8 cellular contexts compared by ENCODE assay signal in genomic region chr12:59403259-59403932, GRCh38.
A peak's percentile ranks its signal among the peaks of the same experiment; 100 is the strongest.
DNase-seq lines count a peak whose midpoint lies in the region; ATAC-seq and TF ChIP-seq lines count a peak whose summit lies in the region.

No MANE protein-coding gene starts in this region.

- no peaks in the 10 kb centered on the region for H3K4me1 Mint-ChIP-seq in CD4-positive, alpha-beta T cell (ENCODE audit: low read depth)
- H3K4me1 Mint-ChIP-seq in glutamatergic neuron (ENCODE audit: low read depth, unreplicated experiment) = peaks cover 3% of the 10 kb centered on the region

- H3K27me3 Mint-ChIP-seq in CD4-positive, alpha-beta T cell = no peaks in the 10 kb centered on the region
- no peaks in the 10 kb centered on the region for H3K27me3 Mint-ChIP-seq in glutamatergic neuron (ENCODE audit: unreplicated experiment)

- H3K36me3 Mint-ChIP-seq in CD4-positive, alpha-beta T cell (ENCODE audit: low read depth) = no peaks in the 10 kb centered on the region
- H3K36me3 Mint-ChIP-seq in glutamatergic neuron (ENCODE audit: unreplicated experiment) = peaks cover 7% of the 10 kb centered on the region

- no peaks in the 10 kb centered on the region for H3K9me3 ChIP-seq in CD4-positive, alpha-beta T cell (ENCODE audit: control insufficient read depth, low read length)
- no peaks in the 10 kb centered on the region for H3K9me3 ChIP-seq in parathyroid adenoma (ENCODE audit: control insufficient read depth, low read length)

- H3K4me3 Mint-ChIP-seq in CD4-positive, alpha-beta T cell = no peak overlapping the region
- H3K4me3 Mint-ChIP-seq in glutamatergic neuron (ENCODE audit: unreplicated experiment) = no peak overlapping the region

- no peaks in the 10 kb centered on the region for H3K79me2 ChIP-seq in parathyroid adenoma

- POLR2A ChIA-PET in CD4-positive, alpha-beta T cell (lab: Charles Lee) = no interaction called here

- H3K27me3 ChIP-seq in CD4-positive, alpha-beta T cell (ENCODE audit: control insufficient read depth, insufficient read depth, low read length) = no peaks in the 10 kb centered on the region
- H3K27me3 ChIP-seq in parathyroid adenoma (ENCODE audit: control insufficient read depth, insufficient read depth, low read length) = no peaks in the 10 kb centered on the region

- H3K9ac ChIP-seq in parathyroid adenoma = no peak overlapping the region

- peak in 4 of 10 experiments; percentile 1 to 11 (median 8) for DNase-seq in CD4-positive, alpha-beta T cell
- DNase-seq in NCI-H510A treated with DMSO at 0.1 percent for 48 hours (lab: John Stamatoyannopoulos, UW) (peak; percentile 66), glutamatergic neuron (peak; percentile 35)
- peak; percentile 21 for DNase-seq in activated naive CD4-positive, alpha-beta T cell treated with anti-CD3 and anti-CD28 coated beads, Interleukin-2, amount 50 U/mL, for 16 hours

- H3K9me3 Mint-ChIP-seq in CD4-positive, alpha-beta T cell = no peaks in the 10 kb centered on the region
- H3K9me3 Mint-ChIP-seq in glutamatergic neuron (ENCODE audit: unreplicated experiment) = peaks cover 4% of the 10 kb centered on the region

- intact Hi-C loops in CD4-positive, alpha-beta T cell (cut with DNase I, micrococcal nuclease) = loop anchor here (1.0 to 2.0 kb wide), 3 partner anchors 405 to 431 kb away; no protein-coding TSS in a partner anchor

- no peaks in the 10 kb centered on the region for H3K36me3 ChIP-seq in parathyroid adenoma (ENCODE audit: control insufficient read depth, insufficient read depth, low read length)

- no peak overlapping the region for H3K4me2 ChIP-seq in parathyroid adenoma (ENCODE audit: low read length)

- peak overlapping the region; percentile 10 for H2AFZ ChIP-seq in parathyroid adenoma

- no peaks in the 10 kb centered on the region for H3K4me1 ChIP-seq in parathyroid adenoma

- no peak overlapping the region for H3K4me3 ChIP-seq in parathyroid adenoma (ENCODE audit: low read depth, low read length)

- ATAC-seq in CD4-positive, alpha-beta T cell (ENCODE audit: poor library complexity) = peak; percentile 49
- ATAC-seq in GM18520 (IDR thresholded peaks at IDR 0.05; ENCODE audit: unreplicated experiment) = peak; percentile 62
- ATAC-seq in HG03175 (IDR thresholded peaks at IDR 0.05; ENCODE audit: unreplicated experiment) = peak; percentile 70
- ATAC-seq in HG02840 (IDR thresholded peaks at IDR 0.05; ENCODE audit: low FRiP score, unreplicated experiment) = no peak

- H3K27ac ChIP-seq in CD4-positive, alpha-beta T cell (ENCODE audit: low read depth, low read length) = no peak overlapping the region
- H3K27ac ChIP-seq in parathyroid adenoma = no peak overlapping the region

- CTCF ChIA-PET in CD4-positive, alpha-beta T cell (lab: Charles Lee) = interaction anchor here (1.5 kb wide), 1 partner anchor 9 kb away, joined by 3 read pairs; no protein-coding TSS in a partner anchor

- peak; percentile 75 for TF ChIP-seq CTCF in CD4-positive, alpha-beta T cell (IDR thresholded peaks at IDR 0.05)
- TF ChIP-seq CTCF in glutamatergic neuron (IDR thresholded peaks at IDR 0.05; ENCODE audit: partially characterized antibody, unreplicated experiment) (peak; percentile 79), parathyroid adenoma (IDR thresholded peaks at IDR 0.05) (peak; percentile 62)

- no peak overlapping the region for H3K27ac Mint-ChIP-seq in CD4-positive, alpha-beta T cell
- peak overlapping the region; percentile 54 for H3K27ac Mint-ChIP-seq in glutamatergic neuron (ENCODE audit: unreplicated experiment)
